28 cellular contexts compared by ENCODE assay signal in genomic region chr1:175702079-175702795, GRCh38. TPM values are rescaled to one million over a fixed set of nuclear protein-coding genes. Genes with fewer than 3 reads are reported as not detected.
"Had no signal": no experiment of that assay in that cellular context is flagged by ENCODE, and none has a peak within 500 bp of the region (broad histone marks: within the 10 kb centered on the region; RNA-seq: fewer than 3 reads in every experiment).

No MANE protein-coding gene starts in this region.

- H3K27ac Mint-ChIP-seq: activated B cell treated with CpG ODN at 0.5 μM for 24 hours; activated CD4-positive, alpha-beta T cell treated with anti-CD3 and anti-CD28 coated beads for 36 hours; activated naive CD8-positive, alpha-beta T cell; activated T-cell treated with anti-CD3 and anti-CD28 coated beads, Interleukin-2, amount 50 U/mL, for 24 hours; activated T-helper 17 cell treated with anti-CD3 and anti-CD28 coated beads, Interleukin-2, amount 50 U/mL, for 72 hours; memory B cell; nephron; stimulated activated effector memory CD8-positive, alpha-beta T cell treated with anti-CD3 and anti-CD28 coated beads, Interleukin-12 subunit alpha, Interleukin-12 subunit beta, amount 100 ng/mL, for 72 hours; stimulated activated naive CD8-positive, alpha-beta T cell treated with anti-CD3 and anti-CD28 coated beads, Interleukin-15, amount 100 ng/mL, for 72 hours; T-helper 1 cell treated with Interleukin-12 subunit alpha and Interleukin-12 subunit beta and Interleukin-4 antibody, amounts not matched to agents 30 μg/mL and 1 μg/mL, for 36 hours had no signal

- H3K27me3 ChIP-seq: adrenal gland, pancreas, right lobe of liver, tibial artery had no signal

- H3K27ac ChIP-seq: adrenal gland, breast epithelium, coronary artery, hepatocyte, pancreas, psoas muscle, right lobe of liver, tibial artery had no signal

- H3K4me1 ChIP-seq: adrenal gland, breast epithelium, pancreas, psoas muscle, right lobe of liver had no signal

- H3K27me3 Mint-ChIP-seq: activated naive CD8-positive, alpha-beta T cell; stimulated activated naive CD8-positive, alpha-beta T cell treated with anti-CD3 and anti-CD28 coated beads, Interleukin-15, amount 100 ng/mL, for 72 hours had no signal

- H3K79me2 ChIP-seq: hepatocyte had no signal

- H3K4me2 ChIP-seq: hepatocyte had no signal

- DNase-seq: activated B cell treated with CpG ODN at 0.5 μM for 24 hours; activated CD4-positive, alpha-beta T cell treated with anti-CD3 and anti-CD28 coated beads for 36 hours; activated CD4-positive, alpha-beta T cell treated with anti-CD3 and anti-CD28 coated beads, Interleukin-2, amount 50 U/mL, for 4 hours; activated CD8-positive, alpha-beta memory T cell treated with anti-CD3 and anti-CD28 coated beads for 24 hours; activated CD8-positive, alpha-beta memory T cell treated with anti-CD3 and anti-CD28 coated beads, Interleukin-2, amount 50 U/mL, for 4 hours; activated T-cell treated with anti-CD3 and anti-CD28 coated beads, Interleukin-2, amount 50 U/mL, for 24 hours; adrenal gland; foreskin fibroblast; pancreas; psoas muscle; right lobe of liver; small intestine; stimulated activated CD4-positive, alpha-beta T cell treated with anti-CD3 and anti-CD28 coated beads, Interleukin-2, amount 100 ng/mL, for 24 hours; stimulated activated naive CD8-positive, alpha-beta T cell treated with anti-CD3 and anti-CD28 coated beads, Interleukin-15, amount 100 ng/mL, for 72 hours; T1000; tibial artery had no signal

- H3K36me3 ChIP-seq: adrenal gland, breast epithelium, pancreas, right lobe of liver, tibial artery had no signal

- H3K9me3 Mint-ChIP-seq: activated B cell treated with CpG ODN at 0.5 μM for 24 hours; activated T-cell treated with anti-CD3 and anti-CD28 coated beads, Interleukin-2, amount 50 U/mL, for 24 hours; activated T-helper 17 cell treated with anti-CD3 and anti-CD28 coated beads, Interleukin-2, amount 50 U/mL, for 72 hours; memory B cell; nephron; stimulated activated effector memory CD8-positive, alpha-beta T cell treated with anti-CD3 and anti-CD28 coated beads, Interleukin-12 subunit alpha, Interleukin-12 subunit beta, amount 100 ng/mL, for 72 hours; stimulated activated naive CD8-positive, alpha-beta T cell treated with anti-CD3 and anti-CD28 coated beads, Interleukin-15, amount 100 ng/mL, for 72 hours; T-helper 1 cell treated with Interleukin-12 subunit alpha and Interleukin-12 subunit beta and Interleukin-4 antibody, amounts not matched to agents 30 μg/mL and 1 μg/mL, for 36 hours had no signal

- H3K4me1 Mint-ChIP-seq: activated B cell treated with CpG ODN at 0.5 μM for 24 hours; activated CD4-positive, alpha-beta T cell treated with anti-CD3 and anti-CD28 coated beads for 36 hours; activated T-helper 17 cell treated with anti-CD3 and anti-CD28 coated beads, Interleukin-2, amount 50 U/mL, for 72 hours; nephron; stimulated activated effector memory CD8-positive, alpha-beta T cell treated with anti-CD3 and anti-CD28 coated beads, Interleukin-12 subunit alpha, Interleukin-12 subunit beta, amount 100 ng/mL, for 72 hours; stimulated activated naive CD8-positive, alpha-beta T cell treated with anti-CD3 and anti-CD28 coated beads, Interleukin-15, amount 100 ng/mL, for 72 hours had no signal

- H3K36me3 Mint-ChIP-seq: activated naive CD8-positive, alpha-beta T cell; memory B cell; stimulated activated effector memory CD8-positive, alpha-beta T cell treated with anti-CD3 and anti-CD28 coated beads, Interleukin-12 subunit alpha, Interleukin-12 subunit beta, amount 100 ng/mL, for 72 hours had no signal

- H2AFZ ChIP-seq: hepatocyte had no signal

- H3K4me3 ChIP-seq: adrenal gland, breast epithelium, coronary artery, hepatocyte, pancreas, psoas muscle, right lobe of liver, tibial artery had no signal

- ATAC-seq: activated CD4-positive, alpha-beta T cell treated with anti-CD3 and anti-CD28 coated beads for 36 hours; activated T-helper 17 cell treated with anti-CD3 and anti-CD28 coated beads, Interleukin-2, amount 50 U/mL, for 72 hours; pancreas; right lobe of liver; stimulated activated effector memory CD8-positive, alpha-beta T cell treated with anti-CD3 and anti-CD28 coated beads, Interleukin-12 subunit alpha, Interleukin-12 subunit beta, amount 100 ng/mL, for 72 hours; stimulated activated naive CD8-positive, alpha-beta T cell treated with anti-CD3 and anti-CD28 coated beads, Interleukin-15, amount 100 ng/mL, for 72 hours had no signal

- H3K9me3 ChIP-seq: adrenal gland, breast epithelium, pancreas, psoas muscle, right lobe of liver, tibial artery had no signal

- H3K4me3 Mint-ChIP-seq: activated B cell treated with CpG ODN at 0.5 μM for 24 hours; activated CD4-positive, alpha-beta T cell treated with anti-CD3 and anti-CD28 coated beads for 36 hours; activated naive CD8-positive, alpha-beta T cell; activated T-cell treated with anti-CD3 and anti-CD28 coated beads, Interleukin-2, amount 50 U/mL, for 24 hours; activated T-helper 17 cell treated with anti-CD3 and anti-CD28 coated beads, Interleukin-2, amount 50 U/mL, for 72 hours; memory B cell; nephron; stimulated activated effector memory CD8-positive, alpha-beta T cell treated with anti-CD3 and anti-CD28 coated beads, Interleukin-12 subunit alpha, Interleukin-12 subunit beta, amount 100 ng/mL, for 72 hours; stimulated activated naive CD8-positive, alpha-beta T cell treated with anti-CD3 and anti-CD28 coated beads, Interleukin-15, amount 100 ng/mL, for 72 hours; T-helper 1 cell treated with Interleukin-12 subunit alpha and Interleukin-12 subunit beta and Interleukin-4 antibody, amounts not matched to agents 30 μg/mL and 1 μg/mL, for 36 hours had no signal

RNA-seq across cellular contexts. Expression of gene TNR, which starts 41.2 kb away (rescaled TPM):
- total RNA-seq: activated T-helper 17 cell treated with anti-CD3 and anti-CD28 coated beads, Interleukin-2, amount 50 U/mL, for 72 hours; epithelial cell of proximal tubule; fibroblast of lung; myocyte; psoas muscle had no signal
